Comparison of ENCODE assay signal across 8 cellular contexts in the genomic region with DNA sequence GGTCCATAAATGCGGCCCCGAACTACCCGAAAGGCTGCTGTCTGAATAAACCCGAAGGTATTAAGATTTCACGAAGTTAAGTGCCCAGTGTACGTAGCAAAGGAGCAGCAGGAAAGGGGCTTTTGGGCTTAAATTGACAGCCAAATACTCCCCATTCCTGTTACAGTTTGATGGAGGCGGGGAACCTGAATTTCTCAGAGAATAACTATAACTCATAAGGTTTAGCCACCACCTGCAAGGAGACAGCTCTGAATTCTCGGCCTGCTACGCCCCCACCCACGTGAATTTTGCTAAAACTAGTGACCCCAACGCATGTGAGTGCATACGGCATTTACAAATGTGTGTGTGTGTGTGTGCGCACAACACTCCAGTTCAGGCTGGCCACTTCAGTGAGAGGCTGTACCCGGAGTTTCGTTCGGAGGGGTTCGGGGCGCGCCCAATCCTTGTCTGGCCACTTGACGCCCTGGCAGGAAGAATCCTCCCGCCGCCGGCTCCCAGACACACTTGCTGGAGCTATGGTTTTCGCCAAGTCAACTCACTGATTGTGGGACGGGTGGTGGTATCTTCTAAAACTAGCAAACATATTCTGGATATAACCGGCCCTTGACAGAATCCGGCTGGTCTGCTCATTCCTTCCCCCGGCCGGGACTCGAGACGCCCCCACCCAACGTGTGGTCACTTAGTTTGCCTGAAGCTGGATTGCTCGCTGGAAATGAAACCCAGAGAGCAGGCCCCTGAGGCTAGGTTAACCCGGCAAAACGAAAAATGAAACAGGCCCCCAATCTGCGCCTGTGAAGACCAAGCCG. TPM values are rescaled to one million over a fixed set of nuclear protein-coding genes. Genes with fewer than 3 reads are reported as not detected.
DNase-seq lines count a peak whose midpoint lies in the region; ATAC-seq, FAIRE-seq and TF ChIP-seq lines count a peak whose summit lies in the region.

No MANE protein-coding gene starts in this region.

- no peak overlapping the region for H2AK5ac ChIP-seq in neuronal stem cell (ENCODE audit: low read depth, low read length)

- no peak for FAIRE-seq in endothelial cell of umbilical vein (lab: Jason Lieb, UNC)

- H2BK12ac ChIP-seq in neuronal stem cell (ENCODE audit: low read length): no peak overlapping the region

- H3K4me2 ChIP-seq in Karpas-422 (ENCODE audit: low read depth, low read length, poor library complexity, severe bottlenecking) (no peak overlapping the region), endothelial cell of umbilical vein (ENCODE audit: insufficient read depth, low read length) (peak overlapping the region; percentile 60), neuronal stem cell (ENCODE audit: insufficient read depth, low read length, poor library complexity, severe bottlenecking) (peak overlapping the region; percentile 31)

- H4K8ac ChIP-seq in neuronal stem cell (ENCODE audit: low read depth, low read length): no peak overlapping the region

- H2AFZ ChIP-seq in Karpas-422 (ENCODE audit: low read length) (no peak overlapping the region), endothelial cell of umbilical vein (ENCODE audit: low read depth, low read length) (no peak overlapping the region), neuronal stem cell (ENCODE audit: low read length) (peak overlapping the region; percentile 90)

- peaks cover 6% of the 10 kb centered on the region for H3K36me3 ChIP-seq in CD8-positive, alpha-beta memory T cell (ENCODE audit: insufficient read depth, low read length)
- H3K36me3 ChIP-seq in Karpas-422 (ENCODE audit: insufficient read depth, low read length) (no peaks in the 10 kb centered on the region; the same call in 1 of the 2 replicates), endothelial cell of umbilical vein (ENCODE audit: control insufficient read depth in 2 of 2, extremely low read depth in 1 of 2, insufficient read depth in 2 of 2, low read length in 2 of 2) (no peaks in the 10 kb centered on the region), neuronal stem cell (replicated peaks in 1 of 2; ENCODE audit: control insufficient read depth in 2 of 2, insufficient read depth in 2 of 2, low read length in 2 of 2) (no peaks in the 10 kb centered on the region)

- H3K9me3 ChIP-seq in CD8-positive, alpha-beta memory T cell (ENCODE audit: low read length): no peaks in the 10 kb centered on the region
- H3K9me3 ChIP-seq in Karpas-422 (ENCODE audit: low read length) (no peaks in the 10 kb centered on the region), endothelial cell of umbilical vein (replicated peaks; ENCODE audit: control insufficient read depth, insufficient read depth, low read length) (no peaks in the 10 kb centered on the region), neuronal stem cell (replicated peaks in 1 of 2; ENCODE audit: control insufficient read depth in 2 of 2, insufficient read depth in 1 of 2, low read depth in 1 of 2, low read length in 2 of 2) (no peaks in the 10 kb centered on the region)

- no peak overlapping the region for H4K91ac ChIP-seq in neuronal stem cell (ENCODE audit: low read depth, low read length, poor library complexity)

- DNase-seq in CD8-positive, alpha-beta memory T cell: no peak
- peak; percentile 36 for DNase-seq in Karpas-422
- DNase-seq in endothelial cell of umbilical vein (ENCODE audit: low read depth, low spot score): peak; percentile 22
- DNase-seq in neuronal stem cell (ENCODE audit: low spot score): peak; percentile 37
- no peak for DNase-seq in left lobe of liver (ENCODE audit: low spot score)
- no peak for DNase-seq in NCI-H1092 (lab: John Stamatoyannopoulos, UW)

- H3K79me2 ChIP-seq in Karpas-422 (ENCODE audit: low read length): peaks cover 16% of the 10 kb centered on the region
- H3K79me2 ChIP-seq in endothelial cell of umbilical vein (ENCODE audit: control insufficient read depth, insufficient read depth, low read length): no peaks in the 10 kb centered on the region

- no peak overlapping the region for H2BK15ac ChIP-seq in neuronal stem cell (ENCODE audit: low read length)

- TF ChIP-seq POLR2A in endothelial cell of umbilical vein (IDR thresholded peaks at IDR 0.05; ENCODE audit: low read depth, low read length): no peak

- H3K79me1 ChIP-seq in neuronal stem cell (ENCODE audit: low read depth, low read length): no peaks in the 10 kb centered on the region

- H3K4me3 ChIP-seq in CD8-positive, alpha-beta memory T cell (ENCODE audit: low read length): peak overlapping the region; percentile 94
- 0 out of 2 replicates have a peak overlapping the region, but pooled peaks have one; percentile 77 for H3K4me3 ChIP-seq in Karpas-422 (ENCODE audit: low read length)
- peak overlapping the region in 2 of 3 experiments; percentile 6 to 32 for H3K4me3 ChIP-seq in endothelial cell of umbilical vein (replicated peaks in 1 of 3; ENCODE audit: insufficient read depth in 1 of 3, low read depth in 1 of 3, low read length in 3 of 3)
- H3K4me3 ChIP-seq in neuronal stem cell (ENCODE audit: low read length in 2 of 2): no peak overlapping the region

- intact Hi-C loops in endothelial cell of umbilical vein (cut with micrococcal nuclease): loop anchor here (5.0 kb wide), 3 partner anchors 164 to 336 kb away; a partner anchor contains a TSS

- CTCF ChIA-PET in CD8-positive, alpha-beta memory T cell (lab: Charles Lee): interaction anchor here (0.9 to 7.1 kb wide), 7 partner anchors 8 to 181 kb away, joined by 3 to 63 read pairs (median 4); no protein-coding TSS in a partner anchor
- CTCF ChIA-PET in endothelial cell of umbilical vein (lab: Charles Lee): interaction anchor here (1.0 to 2.5 kb wide), 2 partner anchors 14 to 172 kb away, joined by 3 to 11 read pairs; no protein-coding TSS in a partner anchor

- H3K27ac Mint-ChIP-seq in CD8-positive, alpha-beta memory T cell: peak overlapping the region; percentile 75 to 94 (median 86)

- H4K20me1 ChIP-seq in Karpas-422 (ENCODE audit: insufficient read depth, low read depth, low read length) (no peaks in the 10 kb centered on the region), endothelial cell of umbilical vein (replicated peaks; ENCODE audit: control insufficient read depth, extremely low read depth, insufficient read depth, low read length) (no peaks in the 10 kb centered on the region)

- no peak for TF ChIP-seq CTCF in endothelial cell of umbilical vein (IDR thresholded peaks at IDR 0.05; ENCODE audit: extremely low read depth in 1 of 2, insufficient read depth in 1 of 2, low read depth in 1 of 2, low read length in 2 of 2)

- no peak overlapping the region for H3K9ac ChIP-seq in Karpas-422 (ENCODE audit: low read length)
- H3K9ac ChIP-seq in endothelial cell of umbilical vein (replicated peaks; ENCODE audit: extremely low read depth, insufficient read depth, low read length): no peak overlapping the region
- H3K9ac ChIP-seq in neuronal stem cell (ENCODE audit: low read depth, low read length, poor library complexity): no peak overlapping the region

- dilution Hi-C loops in endothelial cell of umbilical vein (cut with MboI; ENCODE audit: extremely low pct_ligation_motif_present, low sequenced_read_pairs): no loop called here

- peak overlapping the region; percentile 67 for H3K23ac ChIP-seq in neuronal stem cell (ENCODE audit: low read depth, low read length, poor library complexity)

- no peaks in the 10 kb centered on the region for H3K27me3 ChIP-seq in CD8-positive, alpha-beta memory T cell (ENCODE audit: insufficient read depth, low read length, poor library complexity, severe bottlenecking)
- H3K27me3 ChIP-seq in Karpas-422 (ENCODE audit: low read length) (no peaks in the 10 kb centered on the region), endothelial cell of umbilical vein (ENCODE audit: control insufficient read depth in 2 of 2, insufficient read depth in 2 of 2, low read length in 2 of 2) (peaks cover 66 to 87% of the 10 kb centered on the region in 2 experiments), neuronal stem cell (ENCODE audit: control insufficient read depth in 3 of 3, insufficient read depth in 3 of 3, low read depth in 1 of 3, low read length in 3 of 3) (peaks cover 63 to 99% (median 89%) of the 10 kb centered on the region in 3 experiments)

- H3K4me1 Mint-ChIP-seq in CD8-positive, alpha-beta memory T cell: peaks cover 43 to 55% (median 51%) of the 10 kb centered on the region in 3 donors

- POLR2A ChIA-PET in CD8-positive, alpha-beta memory T cell (lab: Charles Lee): interaction anchor here (0.9 to 2.7 kb wide), 6 partner anchors 7 to 169 kb away, joined by 3 to 17 read pairs (median 8); no protein-coding TSS in a partner anchor
- POLR2A ChIA-PET in endothelial cell of umbilical vein (lab: Charles Lee): no interaction called here

- WGBS in neuronal stem cell (ENCODE audit: extremely low coverage in 2 of 2, insufficient read length in 2 of 2, insufficient replicate concordance in 1 of 2), 2 donors: no CpG with 5 or more reads among the region's 37 CpGs

- no TSS peak for BruUV-seq in endothelial cell of umbilical vein (replicated peaks; lab: Mats Ljungman, UMichigan)

- ATAC-seq in left lobe of liver: no peak
- no peak for ATAC-seq in HG03159 (IDR thresholded peaks at IDR 0.05; ENCODE audit: unreplicated experiment)
- ATAC-seq in HG02884 (IDR thresholded peaks at IDR 0.05; ENCODE audit: unreplicated experiment): no peak

- no peaks in the 10 kb centered on the region for H3K9me1 ChIP-seq in endothelial cell of umbilical vein (replicated peaks; ENCODE audit: control insufficient read depth, extremely low read depth, insufficient read depth, low read length)

- peaks cover 40% of the 10 kb centered on the region for H3K4me1 ChIP-seq in CD8-positive, alpha-beta memory T cell (ENCODE audit: insufficient read depth, low read length)
- H3K4me1 ChIP-seq in Karpas-422 (ENCODE audit: low read length): peaks cover 12% of the 10 kb centered on the region
- H3K4me1 ChIP-seq in endothelial cell of umbilical vein (ENCODE audit: control insufficient read depth, extremely low read depth, insufficient read depth, low read length): peaks cover 55% of the 10 kb centered on the region
- peaks cover 25 to 28% of the 10 kb centered on the region in 2 donors for H3K4me1 ChIP-seq in neuronal stem cell (ENCODE audit: control insufficient read depth in 2 of 2, insufficient read depth in 1 of 2, low read depth in 1 of 2, low read length in 2 of 2)

- H3K18ac ChIP-seq in neuronal stem cell (ENCODE audit: low read length): peak overlapping the region; percentile 48

- H3K4ac ChIP-seq in neuronal stem cell (ENCODE audit: low read length): no peak overlapping the region

- H3K9me2 ChIP-seq in Karpas-422 (replicated peaks; ENCODE audit: insufficient read depth, low read length): no peaks in the 10 kb centered on the region

- no peak overlapping the region for H3K14ac ChIP-seq in neuronal stem cell (ENCODE audit: low read length)

- peak overlapping the region; percentile 43 for H3K27ac ChIP-seq in CD8-positive, alpha-beta memory T cell (ENCODE audit: low read depth, low read length)
- no peak overlapping the region for H3K27ac ChIP-seq in Karpas-422 (ENCODE audit: low read length)
- H3K27ac ChIP-seq in endothelial cell of umbilical vein (ENCODE audit: insufficient read depth, low read depth, low read length): no peak overlapping the region
- no peak overlapping the region for H3K27ac ChIP-seq in neuronal stem cell (replicated peaks; ENCODE audit: low read length)

- H3K4me3 Mint-ChIP-seq in CD8-positive, alpha-beta memory T cell: peak overlapping the region; percentile 90 to 100 (median 93)

- H2BK120ac ChIP-seq in neuronal stem cell (ENCODE audit: low read depth, low read length): no peak overlapping the region

- no peak overlapping the region for H2BK5ac ChIP-seq in neuronal stem cell (ENCODE audit: low read length)

- H3K27me3 Mint-ChIP-seq in CD8-positive, alpha-beta memory T cell: peaks cover 0 to 3% of the 10 kb centered on the region in 2 donors

- H3K9me3 Mint-ChIP-seq in CD8-positive, alpha-beta memory T cell: no peaks in the 10 kb centered on the region

- H3K36me3 Mint-ChIP-seq in CD8-positive, alpha-beta memory T cell: peaks cover 9 to 78% (median 16%) of the 10 kb centered on the region in 3 donors

RNA-seq across cellular contexts. Expression of a gene that starts 4.9 kb away (rescaled TPM):
- 10 to 100 TPM; 70.9 to 74.6 TPM for total RNA-seq in CD8-positive, alpha-beta memory T cell
- 26.0 TPM for polyA plus RNA-seq in CD8-positive, alpha-beta memory T cell
- 10.2 and 10.8 TPM in 2 replicates for total RNA-seq in Karpas-422 (2014; rRNA removed; shearing (Covaris generic); ENCODE audit: low replicate concordance)
- total RNA-seq in endothelial cell of umbilical vein (0.11 and 0.14 TPM in 2 replicates), left lobe of liver (0.38 TPM)
- 0.22 TPM in 2 replicates for polyA plus RNA-seq in endothelial cell of umbilical vein
- polyA plus RNA-seq in endothelial cell of umbilical vein (2011; cell fraction: cytosol; rRNA removed): 0.13 and 0.16 TPM in 2 replicates
- 1.0 and 1.2 TPM in 2 replicates for polyA plus RNA-seq in endothelial cell of umbilical vein (2011; cell fraction: nucleus; rRNA removed)
- 0.07 and 0.23 TPM in 2 replicates for polyA plus RNA-seq in endothelial cell of umbilical vein (2012)
- polyA minus RNA-seq in endothelial cell of umbilical vein: 0.11 and 0.15 TPM in 2 replicates
- 0.72 TPM for polyA minus RNA-seq in endothelial cell of umbilical vein (2011; cell fraction: cytosol; rRNA and poly(A)+ RNA removed)
- 0.77 and 1.3 TPM in 2 replicates for polyA minus RNA-seq in endothelial cell of umbilical vein (2011; cell fraction: nucleus; rRNA and poly(A)+ RNA removed)
- 0.06 TPM for polyA plus RNA-seq in neuronal stem cell (2013, experiment 1 of 2)
- polyA plus RNA-seq in neuronal stem cell (2013, experiment 2 of 2): 0.10 TPM

Comparison
In these comparisons a context has a peak if more than half of its experiments do, and no peak if none do; other contexts are left out.
1. DNase-seq: peak in Karpas-422 (single experiment), endothelial cell of umbilical vein (single experiment) and neuronal stem cell (single experiment); none in CD8-positive, alpha-beta memory T cell (0 of 5), left lobe of liver (single experiment) and NCI-H1092 (single experiment).
2. H3K4me3 ChIP-seq: peak in CD8-positive, alpha-beta memory T cell (single experiment), Karpas-422 (single experiment) and endothelial cell of umbilical vein (2 of 3); none in neuronal stem cell (0 of 2).